ENCODE assay signal across 1 cellular context in genomic region chr9:132631280-132631679, GRCh38.
TF ChIP-seq lines count a peak whose summit lies in the region.

No MANE protein-coding gene starts in this region.

TF ChIP-seq in endothelial cell of umbilical vein, 7 proteins besides CTCF, POLR2A, EP300 and RAD21 (continued from another document):
- TF ChIP-seq, protein P1, sequence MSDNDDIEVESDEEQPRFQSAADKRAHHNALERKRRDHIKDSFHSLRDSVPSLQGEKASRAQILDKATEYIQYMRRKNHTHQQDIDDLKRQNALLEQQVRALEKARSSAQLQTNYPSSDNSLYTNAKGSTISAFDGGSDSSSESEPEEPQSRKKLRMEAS (IDR thresholded peaks at IDR 0.05; ENCODE audit: insufficient read depth, insufficient read length), result no peak
- TF ChIP-seq EZH2 (IDR thresholded peaks at IDR 0.05; ENCODE audit: borderline replicate concordance, low read depth, low read length, severe bottlenecking) (no peak), MYC (IDR thresholded peaks at IDR 0.05; ENCODE audit: low read depth, low read length) (no peak), GATA2 (IDR thresholded peaks at IDR 0.05; ENCODE audit: insufficient read depth, insufficient read length, low read depth, low read length) (no peak)
